18 cellular contexts compared by ENCODE assay signal in the genomic region with DNA sequence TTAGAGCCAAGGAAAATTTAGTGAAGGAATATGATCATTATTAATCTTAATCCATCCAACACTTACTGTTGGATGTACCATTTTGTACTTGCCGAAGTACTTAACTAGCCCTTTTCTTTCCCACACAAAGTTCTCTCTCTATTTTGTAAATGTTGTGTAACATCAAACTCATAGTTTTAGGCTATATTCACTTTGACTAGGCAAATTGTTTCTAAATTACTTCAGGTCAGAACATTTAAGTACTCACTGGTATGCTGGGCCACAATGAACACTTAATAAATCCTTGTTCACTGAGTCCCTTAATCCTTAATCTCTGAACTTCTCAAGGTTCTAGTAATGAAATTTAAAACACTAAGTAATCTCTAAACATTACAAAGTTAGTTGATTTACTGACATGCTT.
"Had no signal": no experiment of that assay in that cellular context is flagged by ENCODE, and none has a peak within 500 bp of the region (broad histone marks: within the 10 kb centered on the region; RNA-seq: fewer than 3 reads in every experiment).

No MANE protein-coding gene starts in this region.

- H3K27ac ChIP-seq: pancreas had no signal

- H3K36me3 ChIP-seq: pancreas, thoracic aorta had no signal

- H3K27me3 Mint-ChIP-seq: activated CD4-positive, alpha-beta T cell treated with anti-CD3 and anti-CD28 coated beads, Interleukin-2, amount 10 ng/mL, durations not matched to agents 24 days and 14 days; activated CD8-positive, alpha-beta T cell treated with anti-CD3 and anti-CD28 coated beads for 36 hours; activated naive CD4-positive, alpha-beta T cell treated with anti-CD3 and anti-CD28 coated beads, Interleukin-2, amount 50 U/mL, for 24 hours; naive thymus-derived CD4-positive, alpha-beta T cell; stimulated activated naive B cell treated with anti-CD40 and anti-IgM and Interleukin-4, amounts not matched to agents 10 μg/mL and 1 μg/mL and 100 μg/mL, for 72 hours had no signal

- H3K4me3 Mint-ChIP-seq: activated CD4-positive, alpha-beta T cell treated with anti-CD3 and anti-CD28 coated beads, Interleukin-2, amount 10 ng/mL, durations not matched to agents 24 days and 14 days; activated CD8-positive, alpha-beta T cell treated with anti-CD3 and anti-CD28 coated beads for 36 hours; activated naive CD4-positive, alpha-beta T cell treated with anti-CD3 and anti-CD28 coated beads, Interleukin-2, amount 50 U/mL, for 24 hours; naive thymus-derived CD4-positive, alpha-beta T cell; stimulated activated naive B cell treated with anti-CD40 and anti-IgM and Interleukin-4, amounts not matched to agents 10 μg/mL and 1 μg/mL and 100 μg/mL, for 72 hours had no signal

- H3K4me1 ChIP-seq: pancreas had no signal

- DNase-seq: activated CD4-positive, alpha-beta T cell treated with anti-CD3 and anti-CD28 coated beads, Interleukin-2, amount 10 ng/mL, durations not matched to agents 24 days and 14 days; activated CD8-positive, alpha-beta T cell treated with anti-CD3 and anti-CD28 coated beads for 36 hours; activated effector memory CD4-positive, alpha-beta T cell treated with Interleukin-2 at 50 U/mL for 16 hours; activated T-cell treated with anti-CD3 and anti-CD28 coated beads, Interleukin-2, amount 50 U/mL, for 48 hours; dermis blood vessel endothelial cell; effector memory CD4-positive, alpha-beta T cell; foreskin fibroblast; kidney glomerular epithelial cell; mesenchymal stem cell; mucosa of descending colon; naive thymus-derived CD4-positive, alpha-beta T cell; pancreas; stimulated activated naive B cell treated with anti-CD40 and anti-IgM and Interleukin-4, amounts not matched to agents 10 μg/mL and 1 μg/mL and 100 μg/mL, for 72 hours; T-helper 1 cell; T-helper 9 cell had no signal

- H3K27ac Mint-ChIP-seq: activated CD4-positive, alpha-beta T cell treated with anti-CD3 and anti-CD28 coated beads, Interleukin-2, amount 10 ng/mL, durations not matched to agents 24 days and 14 days; activated CD8-positive, alpha-beta T cell treated with anti-CD3 and anti-CD28 coated beads for 36 hours; activated naive CD4-positive, alpha-beta T cell treated with anti-CD3 and anti-CD28 coated beads, Interleukin-2, amount 50 U/mL, for 24 hours; naive thymus-derived CD4-positive, alpha-beta T cell; stimulated activated naive B cell treated with anti-CD40 and anti-IgM and Interleukin-4, amounts not matched to agents 10 μg/mL and 1 μg/mL and 100 μg/mL, for 72 hours had no signal

- H3K9me3 ChIP-seq: mucosa of descending colon, pancreas, thoracic aorta had no signal

- ATAC-seq: activated CD8-positive, alpha-beta T cell treated with anti-CD3 and anti-CD28 coated beads for 36 hours; mucosa of descending colon; naive thymus-derived CD4-positive, alpha-beta T cell; pancreas; sciatic nerve; stimulated activated naive B cell treated with anti-CD40 and anti-IgM and Interleukin-4, amounts not matched to agents 10 μg/mL and 1 μg/mL and 100 μg/mL, for 72 hours had no signal

- H3K27me3 ChIP-seq: pancreas had no signal

- H3K4me1 Mint-ChIP-seq: stimulated activated naive B cell treated with anti-CD40 and anti-IgM and Interleukin-4, amounts not matched to agents 10 μg/mL and 1 μg/mL and 100 μg/mL, for 72 hours had no signal

- H3K9me3 Mint-ChIP-seq: activated CD4-positive, alpha-beta T cell treated with anti-CD3 and anti-CD28 coated beads, Interleukin-2, amount 10 ng/mL, durations not matched to agents 24 days and 14 days; activated CD8-positive, alpha-beta T cell treated with anti-CD3 and anti-CD28 coated beads for 36 hours; activated naive CD4-positive, alpha-beta T cell treated with anti-CD3 and anti-CD28 coated beads, Interleukin-2, amount 50 U/mL, for 24 hours; naive thymus-derived CD4-positive, alpha-beta T cell; stimulated activated naive B cell treated with anti-CD40 and anti-IgM and Interleukin-4, amounts not matched to agents 10 μg/mL and 1 μg/mL and 100 μg/mL, for 72 hours had no signal

- H3K4me3 ChIP-seq: mucosa of descending colon, pancreas, thoracic aorta had no signal
